Comparison of ENCODE assay signal across 20 cellular contexts in the genomic region with DNA sequence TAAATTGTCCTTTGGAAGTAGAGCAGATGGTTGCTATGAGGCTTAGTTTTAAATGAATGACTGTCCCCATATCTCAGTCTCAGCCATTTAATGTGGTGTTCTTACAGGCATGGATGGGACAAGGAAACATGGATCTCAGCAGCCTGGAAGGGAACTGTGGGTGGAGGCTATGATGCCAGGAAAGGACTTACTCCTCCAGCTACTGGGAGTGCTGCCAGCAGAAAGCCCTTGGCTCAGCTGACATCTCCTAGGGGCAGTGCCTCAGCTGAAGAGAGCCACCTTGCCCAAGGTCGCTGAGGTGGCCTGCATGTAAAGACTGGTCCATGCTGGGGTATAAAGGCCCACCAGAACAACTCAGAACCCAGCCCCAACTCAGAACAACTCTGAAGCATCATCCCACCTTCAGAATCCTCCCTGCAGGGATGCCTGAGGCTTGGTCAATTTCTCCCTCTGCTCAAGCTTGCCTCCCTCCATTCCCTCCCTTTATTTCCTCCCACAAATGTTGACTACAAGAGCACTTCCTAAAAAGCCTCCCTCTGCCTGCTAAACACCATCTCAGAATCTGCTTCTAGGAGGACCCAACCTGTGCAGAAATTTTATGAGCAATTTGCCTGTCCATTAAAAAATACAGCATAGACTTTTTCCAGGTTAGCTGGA. TPM values are rescaled to one million over a fixed set of nuclear protein-coding genes. Genes with fewer than 3 reads are reported as not detected.
DNase-seq lines count a peak whose midpoint lies in the region; ATAC-seq and TF ChIP-seq lines count a peak whose summit lies in the region.
"Had no signal": no experiment of that assay in that cellular context is flagged by ENCODE, and none has a peak within 500 bp of the region (broad histone marks: within the 10 kb centered on the region; RNA-seq: fewer than 3 reads in every experiment).

No MANE protein-coding gene starts in this region.

- H3K27me3 ChIP-seq in stomach: peaks cover 0 to 35% (median 17%) of the 10 kb centered on the region in 3 donors

- 52 to 91% (median 75%) methylated on average over 1 of the region's 1 CpG; no CpG with 5 or more reads in 2 of the 5 donors for WGBS in stomach, 5 donors

- TF ChIP-seq EP300 in stomach (IDR thresholded peaks at IDR 0.05): no peak

- H3K4me1 ChIP-seq in stomach: peaks cover 6 to 32% (median 16%) of the 10 kb centered on the region in 4 donors
- H3K4me1 ChIP-seq: psoas muscle had no signal

- peaks cover 12% of the 10 kb centered on the region for H3K4me1 Mint-ChIP-seq in activated T-cell treated with anti-CD3 and anti-CD28 coated beads, Interleukin-2, amount 50 U/mL, for 4 hours (ENCODE audit: low read depth)
- peaks cover 11% of the 10 kb centered on the region for H3K4me1 Mint-ChIP-seq in activated T-cell treated with anti-CD3 and anti-CD28 coated beads, Interleukin-2, amount 50 U/mL, for 24 hours (ENCODE audit: low read depth)
- peaks cover 12 to 16% of the 10 kb centered on the region in 2 donors for H3K4me1 Mint-ChIP-seq in immature natural killer cell

- intact Hi-C loops in stomach (cut with DNase I; ENCODE audit: low total_unique reads): no loop called here

- no peak for TF ChIP-seq CTCF in stomach (IDR thresholded peaks at IDR 0.05)

- H3K4me3 ChIP-seq in stomach: no peak overlapping the region
- H3K4me3 ChIP-seq: A549, psoas muscle, smooth muscle cell had no signal

- H3K9me3 ChIP-seq in stomach: no peaks in the 10 kb centered on the region
- H3K9me3 ChIP-seq: A549, psoas muscle had no signal

- H3K4me3 Mint-ChIP-seq in activated T-cell treated with anti-CD3 and anti-CD28 coated beads, Interleukin-2, amount 50 U/mL, for 4 hours: peak overlapping the region; percentile 80
- no peak overlapping the region for H3K4me3 Mint-ChIP-seq in activated T-cell treated with anti-CD3 and anti-CD28 coated beads, Interleukin-2, amount 50 U/mL, for 24 hours
- peak overlapping the region in 3 of 5 donors; percentile 8 to 27 (median 11) for H3K4me3 Mint-ChIP-seq in immature natural killer cell

- no peaks in the 10 kb centered on the region for H3K9me3 Mint-ChIP-seq in activated T-cell treated with anti-CD3 and anti-CD28 coated beads, Interleukin-2, amount 50 U/mL, for 4 hours
- H3K9me3 Mint-ChIP-seq in activated T-cell treated with anti-CD3 and anti-CD28 coated beads, Interleukin-2, amount 50 U/mL, for 24 hours: no peaks in the 10 kb centered on the region
- no peaks in the 10 kb centered on the region for H3K9me3 Mint-ChIP-seq in immature natural killer cell
- H3K9me3 Mint-ChIP-seq: activated B cell treated with CpG ODN at 0.5 μM for 24 hours had no signal

- TF ChIP-seq POLR2A in stomach (IDR thresholded peaks at IDR 0.05): no peak

- H3K27ac ChIP-seq in stomach: no peak overlapping the region
- H3K27ac ChIP-seq: A549, psoas muscle had no signal

- peaks cover 43% of the 10 kb centered on the region for H3K27me3 Mint-ChIP-seq in activated T-cell treated with anti-CD3 and anti-CD28 coated beads, Interleukin-2, amount 50 U/mL, for 4 hours (ENCODE audit: low read depth)
- peaks cover 51% of the 10 kb centered on the region for H3K27me3 Mint-ChIP-seq in activated T-cell treated with anti-CD3 and anti-CD28 coated beads, Interleukin-2, amount 50 U/mL, for 24 hours
- peaks cover 12 to 32% (median 15%) of the 10 kb centered on the region in 3 donors for H3K27me3 Mint-ChIP-seq in immature natural killer cell (ENCODE audit: low read depth in 3 of 3)

- no peak for ATAC-seq in activated T-cell treated with anti-CD3 and anti-CD28 coated beads, Interleukin-2, amount 50 U/mL, for 4 hours
- ATAC-seq in GM21723 (IDR thresholded peaks at IDR 0.05; ENCODE audit: unreplicated experiment) (no peak), GM19452 (IDR thresholded peaks at IDR 0.05; ENCODE audit: unreplicated experiment) (no peak), GM18519 (IDR thresholded peaks at IDR 0.05; ENCODE audit: low FRiP score, unreplicated experiment) (no peak)
- ATAC-seq: psoas muscle had no signal

- H3K36me3 Mint-ChIP-seq in activated T-cell treated with anti-CD3 and anti-CD28 coated beads, Interleukin-2, amount 50 U/mL, for 4 hours (ENCODE audit: insufficient read depth): no peaks in the 10 kb centered on the region
- H3K36me3 Mint-ChIP-seq in activated T-cell treated with anti-CD3 and anti-CD28 coated beads, Interleukin-2, amount 50 U/mL, for 24 hours (ENCODE audit: low read depth): no peaks in the 10 kb centered on the region
- no peaks in the 10 kb centered on the region for H3K36me3 Mint-ChIP-seq in immature natural killer cell

- DNase-seq in activated T-cell treated with anti-CD3 and anti-CD28 coated beads, Interleukin-2, amount 50 U/mL, for 4 hours: no peak
- DNase-seq in activated T-cell treated with anti-CD3 and anti-CD28 coated beads, Interleukin-2, amount 50 U/mL, for 24 hours: no peak
- DNase-seq in NCI-H2029 (lab: John Stamatoyannopoulos, UW): peak; percentile 72
- DNase-seq in immature natural killer cell: no peak
- DNase-seq in stomach: peak; percentile 79
- DNase-seq: activated B cell treated with CpG ODN at 0.5 μM for 24 hours; amniotic stem cell; cerebellar nuclear complex; effector memory CD4-positive, alpha-beta T cell; NCI-H1694; NCI-H510A treated with DMSO at 0.1 percent for 48 hours; psoas muscle had no signal

- H3K27ac Mint-ChIP-seq in activated T-cell treated with anti-CD3 and anti-CD28 coated beads, Interleukin-2, amount 50 U/mL, for 24 hours: no peak overlapping the region
- H3K27ac Mint-ChIP-seq in immature natural killer cell: no peak overlapping the region
- H3K27ac Mint-ChIP-seq: activated B cell treated with CpG ODN at 0.5 μM for 24 hours, CD14-positive monocyte had no signal

- H3K36me3 ChIP-seq in stomach: no peaks in the 10 kb centered on the region

RNA-seq across cellular contexts. Expression of a gene that starts 1.8 kb away (rescaled TPM):
- not detected for total RNA-seq in activated T-cell treated with anti-CD3 and anti-CD28 coated beads, Interleukin-2, amount 50 U/mL, for 4 hours
- polyA plus RNA-seq in immature natural killer cell: under 1 TPM in 1 of 3 donors, not detected in 2; 0.30 TPM
- 100 to 1,000 TPM in 1 of 5 donors, 10 to 100 TPM in 1, 1 to 10 TPM in 2, not detected in 1; 3.5 to 243 (median 18.1) TPM for total RNA-seq in stomach
- polyA plus RNA-seq in stomach: 1 to 10 TPM in 2 of 3 donors, under 1 TPM in 1; 0.56 to 1.4 (median 1.3) TPM
- total RNA-seq: activated B cell treated with CpG ODN at 0.5 μM for 24 hours; HepG2; T-helper 1 cell treated with Interleukin-12 subunit alpha and Interleukin-12 subunit beta and Interleukin-4 antibody, amounts not matched to agents 30 ng/mL and 1 ng/mL, for 36 hours had no signal

Comparison
In these comparisons a context has a peak if more than half of its experiments do, and no peak if none do; other contexts are left out.
1. DNase-seq: peak in NCI-H2029 (single experiment) and stomach (single experiment); none in activated T-cell treated with anti-CD3 and anti-CD28 coated beads, Interleukin-2, amount 50 U/mL, for 4 hours (single experiment), activated T-cell treated with anti-CD3 and anti-CD28 coated beads, Interleukin-2, amount 50 U/mL, for 24 hours (single experiment) and immature natural killer cell (0 of 3).